In the genomic region with DNA sequence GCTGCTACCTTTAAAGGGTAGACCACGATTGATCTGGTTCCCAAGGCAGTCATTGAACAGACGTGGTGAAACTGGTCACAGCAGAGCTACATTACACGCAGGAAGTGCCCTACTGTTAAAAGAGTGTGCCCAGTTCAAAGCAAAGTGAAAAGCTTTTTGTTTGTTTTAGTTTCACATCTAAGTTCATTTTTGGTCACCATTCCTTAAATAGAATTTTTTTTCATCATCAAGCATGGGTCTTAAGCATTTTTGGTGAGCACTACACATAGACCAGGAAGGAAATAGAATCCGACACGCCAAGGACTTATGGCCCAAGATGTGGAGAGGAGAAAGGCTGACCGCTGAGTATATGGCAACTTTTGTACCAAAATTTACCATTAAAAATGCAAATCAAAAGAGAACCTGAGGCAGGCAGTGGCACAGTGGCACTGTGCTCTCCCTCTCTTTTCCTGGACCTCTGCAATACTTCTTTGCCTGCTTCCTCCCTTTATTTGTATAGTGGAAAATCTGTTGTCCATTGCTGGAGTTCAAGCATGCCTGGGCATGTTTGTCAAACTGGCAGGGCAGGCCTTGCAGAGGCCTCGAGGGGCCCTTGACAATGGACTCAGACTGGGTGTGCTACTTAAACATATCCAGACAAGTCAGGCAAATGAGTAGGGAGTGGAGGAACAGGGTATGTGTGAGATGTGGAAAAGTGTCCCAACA, we compare ENCODE assay signal across 1 cellular context.
A peak's percentile ranks its signal among the peaks of the same experiment; 100 is the strongest.
TF ChIP-seq lines count a peak whose summit lies in the region.

No MANE protein-coding gene starts in this region.

TF ChIP-seq in HepG2, 621 proteins besides CTCF, POLR2A, EP300 and RAD21 (continued from another document and continues in another):
- TF ChIP-seq, protein P1, sequence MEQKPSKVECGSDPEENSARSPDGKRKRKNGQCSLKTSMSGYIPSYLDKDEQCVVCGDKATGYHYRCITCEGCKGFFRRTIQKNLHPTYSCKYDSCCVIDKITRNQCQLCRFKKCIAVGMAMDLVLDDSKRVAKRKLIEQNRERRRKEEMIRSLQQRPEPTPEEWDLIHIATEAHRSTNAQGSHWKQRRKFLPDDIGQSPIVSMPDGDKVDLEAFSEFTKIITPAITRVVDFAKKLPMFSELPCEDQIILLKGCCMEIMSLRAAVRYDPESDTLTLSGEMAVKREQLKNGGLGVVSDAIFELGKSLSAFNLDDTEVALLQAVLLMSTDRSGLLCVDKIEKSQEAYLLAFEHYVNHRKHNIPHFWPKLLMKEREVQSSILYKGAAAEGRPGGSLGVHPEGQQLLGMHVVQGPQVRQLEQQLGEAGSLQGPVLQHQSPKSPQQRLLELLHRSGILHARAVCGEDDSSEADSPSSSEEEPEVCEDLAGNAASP (CRISPR knock-in tag; IDR thresholded peaks at IDR 0.05; ENCODE audit: borderline replicate concordance), result peak; percentile 53
- TF ChIP-seq KDM3A (CRISPR knock-in tag; IDR thresholded peaks at IDR 0.05; ENCODE audit: low read depth), result no peak; the same call in 1 of the 2 replicates
- TF ChIP-seq ZNF616 (CRISPR knock-in tag; IDR thresholded peaks at IDR 0.05; ENCODE audit: low read depth), result 0 out of 2 replicates have a peak, but pooled peaks have one; percentile 52
- TF ChIP-seq, protein P2, sequence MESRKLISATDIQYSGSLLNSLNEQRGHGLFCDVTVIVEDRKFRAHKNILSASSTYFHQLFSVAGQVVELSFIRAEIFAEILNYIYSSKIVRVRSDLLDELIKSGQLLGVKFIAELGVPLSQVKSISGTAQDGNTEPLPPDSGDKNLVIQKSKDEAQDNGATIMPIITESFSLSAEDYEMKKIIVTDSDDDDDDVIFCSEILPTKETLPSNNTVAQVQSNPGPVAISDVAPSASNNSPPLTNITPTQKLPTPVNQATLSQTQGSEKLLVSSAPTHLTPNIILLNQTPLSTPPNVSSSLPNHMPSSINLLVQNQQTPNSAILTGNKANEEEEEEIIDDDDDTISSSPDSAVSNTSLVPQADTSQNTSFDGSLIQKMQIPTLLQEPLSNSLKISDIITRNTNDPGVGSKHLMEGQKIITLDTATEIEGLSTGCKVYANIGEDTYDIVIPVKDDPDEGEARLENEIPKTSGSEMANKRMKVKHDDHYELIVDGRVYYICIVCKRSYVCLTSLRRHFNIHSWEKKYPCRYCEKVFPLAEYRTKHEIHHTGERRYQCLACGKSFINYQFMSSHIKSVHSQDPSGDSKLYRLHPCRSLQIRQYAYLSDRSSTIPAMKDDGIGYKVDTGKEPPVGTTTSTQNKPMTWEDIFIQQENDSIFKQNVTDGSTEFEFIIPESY (CRISPR knock-in tag; IDR thresholded peaks at IDR 0.05), result 0 out of 2 replicates have a peak, but pooled peaks have one; percentile 58
- TF ChIP-seq SPEN (CRISPR knock-in tag; IDR thresholded peaks at IDR 0.05; ENCODE audit: low read depth), result peak; percentile 48; the same call in 1 of the 2 replicates
- TF ChIP-seq, protein P3, sequence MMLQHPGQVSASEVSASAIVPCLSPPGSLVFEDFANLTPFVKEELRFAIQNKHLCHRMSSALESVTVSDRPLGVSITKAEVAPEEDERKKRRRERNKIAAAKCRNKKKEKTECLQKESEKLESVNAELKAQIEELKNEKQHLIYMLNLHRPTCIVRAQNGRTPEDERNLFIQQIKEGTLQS (CRISPR knock-in tag; IDR thresholded peaks at IDR 0.05), result peak; percentile 27; the same call in 1 of the 2 replicates
- TF ChIP-seq, protein P4, sequence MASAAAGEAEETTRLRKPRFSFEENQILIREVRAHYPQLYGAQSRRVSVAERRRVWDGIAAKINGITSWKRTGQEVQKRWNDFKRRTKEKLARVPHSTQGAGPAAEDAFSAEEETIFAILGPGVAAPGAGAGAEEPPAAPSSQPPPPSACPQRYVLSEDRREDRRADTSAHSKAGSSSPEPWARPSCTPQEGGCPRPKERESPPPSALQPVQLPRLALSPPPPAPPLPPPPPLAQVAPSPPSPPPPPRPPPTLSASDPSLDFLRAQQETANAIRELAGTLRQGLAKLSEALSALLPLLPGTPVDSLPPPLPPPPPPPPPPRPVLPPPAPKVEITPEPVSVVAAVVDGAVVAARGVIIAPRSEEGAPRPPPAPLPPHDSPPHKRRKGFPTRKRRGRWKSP (CRISPR knock-in tag; IDR thresholded peaks at IDR 0.05), result no peak
- TF ChIP-seq KAT8 (CRISPR knock-in tag; IDR thresholded peaks at IDR 0.05), result peak; percentile 60; the same call in 1 of the 2 replicates
- peak; percentile 50; the same call in 1 of the 2 replicates for TF ChIP-seq ISL2 (CRISPR knock-in tag; IDR thresholded peaks at IDR 0.05)
- TF ChIP-seq ERF (CRISPR knock-in tag; IDR thresholded peaks at IDR 0.05), result peak; percentile 70
- TF ChIP-seq ZNF556 (CRISPR knock-in tag; IDR thresholded peaks at IDR 0.05; ENCODE audit: borderline replicate concordance), result no peak; the same call in 1 of the 2 replicates
- TF ChIP-seq TAF1 (CRISPR knock-in tag; IDR thresholded peaks at IDR 0.05), result peak; percentile 24; the same call in 1 of the 2 replicates
- TF ChIP-seq, protein P5, sequence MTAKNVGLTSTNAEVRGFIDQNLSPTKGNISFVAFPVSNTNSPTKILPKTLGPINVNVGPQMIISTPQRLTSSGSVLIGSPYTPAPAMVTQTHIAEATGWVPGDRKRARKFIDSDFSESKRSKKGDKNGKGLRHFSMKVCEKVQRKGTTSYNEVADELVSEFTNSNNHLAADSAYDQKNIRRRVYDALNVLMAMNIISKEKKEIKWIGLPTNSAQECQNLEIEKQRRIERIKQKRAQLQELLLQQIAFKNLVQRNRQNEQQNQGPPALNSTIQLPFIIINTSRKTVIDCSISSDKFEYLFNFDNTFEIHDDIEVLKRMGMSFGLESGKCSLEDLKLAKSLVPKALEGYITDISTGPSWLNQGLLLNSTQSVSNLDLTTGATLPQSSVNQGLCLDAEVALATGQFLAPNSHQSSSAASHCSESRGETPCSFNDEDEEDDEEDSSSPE (CRISPR knock-in tag; IDR thresholded peaks at IDR 0.05), result peak; percentile 63; the same call in 1 of the 2 replicates
- peak; percentile 85 for TF ChIP-seq RARA (CRISPR knock-in tag; IDR thresholded peaks at IDR 0.05)
- TF ChIP-seq DNMT3B (CRISPR knock-in tag; conservative IDR thresholded peaks at IDR 0.05), result no peak
- no peak for TF ChIP-seq PCBP2 (optimal IDR thresholded peaks at IDR 0.05; ENCODE audit: low read depth, low read length, poor library complexity, severe bottlenecking)
- TF ChIP-seq, protein P6, sequence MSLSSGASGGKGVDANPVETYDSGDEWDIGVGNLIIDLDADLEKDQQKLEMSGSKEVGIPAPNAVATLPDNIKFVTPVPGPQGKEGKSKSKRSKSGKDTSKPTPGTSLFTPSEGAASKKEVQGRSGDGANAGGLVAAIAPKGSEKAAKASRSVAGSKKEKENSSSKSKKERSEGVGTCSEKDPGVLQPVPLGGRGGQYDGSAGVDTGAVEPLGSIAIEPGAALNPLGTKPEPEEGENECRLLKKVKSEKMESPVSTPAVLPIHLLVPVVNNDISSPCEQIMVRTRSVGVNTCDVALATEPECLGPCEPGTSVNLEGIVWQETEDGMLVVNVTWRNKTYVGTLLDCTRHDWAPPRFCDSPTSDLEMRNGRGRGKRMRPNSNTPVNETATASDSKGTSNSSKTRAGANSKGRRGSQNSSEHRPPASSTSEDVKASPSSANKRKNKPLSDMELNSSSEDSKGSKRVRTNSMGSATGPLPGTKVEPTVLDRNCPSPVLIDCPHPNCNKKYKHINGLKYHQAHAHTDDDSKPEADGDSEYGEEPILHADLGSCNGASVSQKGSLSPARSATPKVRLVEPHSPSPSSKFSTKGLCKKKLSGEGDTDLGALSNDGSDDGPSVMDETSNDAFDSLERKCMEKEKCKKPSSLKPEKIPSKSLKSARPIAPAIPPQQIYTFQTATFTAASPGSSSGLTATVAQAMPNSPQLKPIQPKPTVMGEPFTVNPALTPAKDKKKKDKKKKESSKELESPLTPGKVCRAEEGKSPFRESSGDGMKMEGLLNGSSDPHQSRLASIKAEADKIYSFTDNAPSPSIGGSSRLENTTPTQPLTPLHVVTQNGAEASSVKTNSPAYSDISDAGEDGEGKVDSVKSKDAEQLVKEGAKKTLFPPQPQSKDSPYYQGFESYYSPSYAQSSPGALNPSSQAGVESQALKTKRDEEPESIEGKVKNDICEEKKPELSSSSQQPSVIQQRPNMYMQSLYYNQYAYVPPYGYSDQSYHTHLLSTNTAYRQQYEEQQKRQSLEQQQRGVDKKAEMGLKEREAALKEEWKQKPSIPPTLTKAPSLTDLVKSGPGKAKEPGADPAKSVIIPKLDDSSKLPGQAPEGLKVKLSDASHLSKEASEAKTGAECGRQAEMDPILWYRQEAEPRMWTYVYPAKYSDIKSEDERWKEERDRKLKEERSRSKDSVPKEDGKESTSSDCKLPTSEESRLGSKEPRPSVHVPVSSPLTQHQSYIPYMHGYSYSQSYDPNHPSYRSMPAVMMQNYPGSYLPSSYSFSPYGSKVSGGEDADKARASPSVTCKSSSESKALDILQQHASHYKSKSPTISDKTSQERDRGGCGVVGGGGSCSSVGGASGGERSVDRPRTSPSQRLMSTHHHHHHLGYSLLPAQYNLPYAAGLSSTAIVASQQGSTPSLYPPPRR (CRISPR knock-in tag; IDR thresholded peaks at IDR 0.05; ENCODE audit: borderline replicate concordance), result peak; percentile 77
- no peak for TF ChIP-seq SIN3B (IDR thresholded peaks at IDR 0.05; ENCODE audit: low read length)
- no peak for TF ChIP-seq ZNF432 (CRISPR knock-in tag; IDR thresholded peaks at IDR 0.05; ENCODE audit: borderline replicate concordance)
- TF ChIP-seq ZNF775 (CRISPR knock-in tag; IDR thresholded peaks at IDR 0.05; ENCODE audit: borderline replicate concordance), result peak; percentile 43
- TF ChIP-seq, protein P7, sequence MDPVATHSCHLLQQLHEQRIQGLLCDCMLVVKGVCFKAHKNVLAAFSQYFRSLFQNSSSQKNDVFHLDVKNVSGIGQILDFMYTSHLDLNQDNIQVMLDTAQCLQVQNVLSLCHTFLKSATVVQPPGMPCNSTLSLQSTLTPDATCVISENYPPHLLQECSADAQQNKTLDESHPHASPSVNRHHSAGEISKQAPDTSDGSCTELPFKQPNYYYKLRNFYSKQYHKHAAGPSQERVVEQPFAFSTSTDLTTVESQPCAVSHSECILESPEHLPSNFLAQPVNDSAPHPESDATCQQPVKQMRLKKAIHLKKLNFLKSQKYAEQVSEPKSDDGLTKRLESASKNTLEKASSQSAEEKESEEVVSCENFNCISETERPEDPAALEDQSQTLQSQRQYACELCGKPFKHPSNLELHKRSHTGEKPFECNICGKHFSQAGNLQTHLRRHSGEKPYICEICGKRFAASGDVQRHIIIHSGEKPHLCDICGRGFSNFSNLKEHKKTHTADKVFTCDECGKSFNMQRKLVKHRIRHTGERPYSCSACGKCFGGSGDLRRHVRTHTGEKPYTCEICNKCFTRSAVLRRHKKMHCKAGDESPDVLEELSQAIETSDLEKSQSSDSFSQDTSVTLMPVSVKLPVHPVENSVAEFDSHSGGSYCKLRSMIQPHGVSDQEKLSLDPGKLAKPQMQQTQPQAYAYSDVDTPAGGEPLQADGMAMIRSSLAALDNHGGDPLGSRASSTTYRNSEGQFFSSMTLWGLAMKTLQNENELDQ (CRISPR knock-in tag; IDR thresholded peaks at IDR 0.05; ENCODE audit: borderline replicate concordance), result no peak
- TF ChIP-seq, protein P8, sequence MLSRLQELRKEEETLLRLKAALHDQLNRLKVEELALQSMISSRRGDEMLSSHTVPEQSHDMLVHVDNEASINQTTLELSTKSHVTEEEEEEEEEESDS (CRISPR knock-in tag; IDR thresholded peaks at IDR 0.05; ENCODE audit: borderline replicate concordance), result no peak
- TF ChIP-seq FOSL2 (CRISPR knock-in tag; IDR thresholded peaks at IDR 0.05), result peak; percentile 80
- TF ChIP-seq LCORL (IDR thresholded peaks at IDR 0.05), result no peak
- peak; percentile 60; the same call in 1 of the 2 replicates for TF ChIP-seq LCORL (CRISPR knock-in tag; IDR thresholded peaks at IDR 0.05)
- TF ChIP-seq U2AF1 (optimal IDR thresholded peaks at IDR 0.05; ENCODE audit: low read depth, low read length), result no peak
- peak; percentile 93 for TF ChIP-seq BRD4 (CRISPR knock-in tag; IDR thresholded peaks at IDR 0.05)
- peak; percentile 59; the same call in 1 of the 2 replicates for TF ChIP-seq ETV5 (CRISPR knock-in tag; IDR thresholded peaks at IDR 0.05; ENCODE audit: borderline replicate concordance)
- TF ChIP-seq PHF21A (CRISPR knock-in tag; IDR thresholded peaks at IDR 0.05), result peak; percentile 70
- peak; percentile 80 for TF ChIP-seq NFIC (IDR thresholded peaks at IDR 0.05; ENCODE audit: low read length)
- 0 out of 2 replicates have a peak, but pooled peaks have one; percentile 48 for TF ChIP-seq ZNF232 (CRISPR knock-in tag; IDR thresholded peaks at IDR 0.05; ENCODE audit: borderline replicate concordance)
- peak; percentile 62; the same call in 1 of the 2 replicates for TF ChIP-seq SP140L (CRISPR knock-in tag; IDR thresholded peaks at IDR 0.05; ENCODE audit: borderline replicate concordance)
- no peak for TF ChIP-seq ZKSCAN5 (CRISPR knock-in tag; IDR thresholded peaks at IDR 0.05)
- no peak for TF ChIP-seq NAIF1 (CRISPR knock-in tag; IDR thresholded peaks at IDR 0.05; ENCODE audit: borderline replicate concordance)
- TF ChIP-seq ZFX (CRISPR knock-in tag; IDR thresholded peaks at IDR 0.05; ENCODE audit: low read depth), result peak; percentile 94
- TF ChIP-seq, protein P9, sequence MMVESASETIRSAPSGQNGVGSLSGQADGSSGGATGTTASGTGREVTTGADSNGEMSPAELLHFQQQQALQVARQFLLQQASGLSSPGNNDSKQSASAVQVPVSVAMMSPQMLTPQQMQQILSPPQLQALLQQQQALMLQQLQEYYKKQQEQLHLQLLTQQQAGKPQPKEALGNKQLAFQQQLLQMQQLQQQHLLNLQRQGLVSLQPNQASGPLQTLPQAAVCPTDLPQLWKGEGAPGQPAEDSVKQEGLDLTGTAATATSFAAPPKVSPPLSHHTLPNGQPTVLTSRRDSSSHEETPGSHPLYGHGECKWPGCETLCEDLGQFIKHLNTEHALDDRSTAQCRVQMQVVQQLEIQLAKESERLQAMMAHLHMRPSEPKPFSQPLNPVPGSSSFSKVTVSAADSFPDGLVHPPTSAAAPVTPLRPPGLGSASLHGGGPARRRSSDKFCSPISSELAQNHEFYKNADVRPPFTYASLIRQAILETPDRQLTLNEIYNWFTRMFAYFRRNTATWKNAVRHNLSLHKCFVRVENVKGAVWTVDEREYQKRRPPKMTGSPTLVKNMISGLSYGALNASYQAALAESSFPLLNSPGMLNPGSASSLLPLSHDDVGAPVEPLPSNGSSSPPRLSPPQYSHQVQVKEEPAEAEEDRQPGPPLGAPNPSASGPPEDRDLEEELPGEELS (CRISPR knock-in tag; IDR thresholded peaks at IDR 0.05), result peak; percentile 66
- peak; percentile 90 for TF ChIP-seq RNF2 (conservative IDR thresholded peaks at IDR 0.05; ENCODE audit: low read depth)
- TF ChIP-seq KLF11 (CRISPR knock-in tag; IDR thresholded peaks at IDR 0.05), result no peak
- TF ChIP-seq, protein P10, sequence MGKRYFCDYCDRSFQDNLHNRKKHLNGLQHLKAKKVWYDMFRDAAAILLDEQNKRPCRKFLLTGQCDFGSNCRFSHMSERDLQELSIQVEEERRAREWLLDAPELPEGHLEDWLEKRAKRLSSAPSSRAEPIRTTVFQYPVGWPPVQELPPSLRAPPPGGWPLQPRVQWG (CRISPR knock-in tag; IDR thresholded peaks at IDR 0.05; ENCODE audit: borderline replicate concordance, low read depth), result no peak
- peak; percentile 91 for TF ChIP-seq SSRP1 (CRISPR knock-in tag; IDR thresholded peaks at IDR 0.05)
- no peak for TF ChIP-seq TBX3 (IDR thresholded peaks at IDR 0.05; ENCODE audit: borderline replicate concordance)
